Comparison of ENCODE assay signal across 1 cellular context in genomic region chr2:30801821-30802455, GRCh38.
TF ChIP-seq lines count a peak whose summit lies in the region.

No MANE protein-coding gene starts in this region.

TF ChIP-seq in IMR-90, 13 proteins besides CTCF, POLR2A, EP300 and RAD21:
- no peak for TF ChIP-seq MAZ (IDR thresholded peaks at IDR 0.05; ENCODE audit: borderline replicate concordance, low read depth, low read length)
- no peak for TF ChIP-seq NFE2L2 (IDR thresholded peaks at IDR 0.05; ENCODE audit: low read depth, low read length)
- no peak for TF ChIP-seq BHLHE40 (IDR thresholded peaks at IDR 0.05; ENCODE audit: low read depth, low read length)
- no peak for TF ChIP-seq MXI1 (IDR thresholded peaks at IDR 0.05; ENCODE audit: borderline replicate concordance, low read depth, low read length)
- TF ChIP-seq SMC3 (IDR thresholded peaks at IDR 0.05; ENCODE audit: low read depth, low read length): no peak
- no peak for TF ChIP-seq FOS (IDR thresholded peaks at IDR 0.05; ENCODE audit: low read depth, low read length)
- TF ChIP-seq RFX5 (IDR thresholded peaks at IDR 0.05; ENCODE audit: low read depth, low read length): no peak
- TF ChIP-seq, protein P1, sequence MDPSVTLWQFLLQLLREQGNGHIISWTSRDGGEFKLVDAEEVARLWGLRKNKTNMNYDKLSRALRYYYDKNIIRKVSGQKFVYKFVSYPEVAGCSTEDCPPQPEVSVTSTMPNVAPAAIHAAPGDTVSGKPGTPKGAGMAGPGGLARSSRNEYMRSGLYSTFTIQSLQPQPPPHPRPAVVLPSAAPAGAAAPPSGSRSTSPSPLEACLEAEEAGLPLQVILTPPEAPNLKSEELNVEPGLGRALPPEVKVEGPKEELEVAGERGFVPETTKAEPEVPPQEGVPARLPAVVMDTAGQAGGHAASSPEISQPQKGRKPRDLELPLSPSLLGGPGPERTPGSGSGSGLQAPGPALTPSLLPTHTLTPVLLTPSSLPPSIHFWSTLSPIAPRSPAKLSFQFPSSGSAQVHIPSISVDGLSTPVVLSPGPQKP (IDR thresholded peaks at IDR 0.05; ENCODE audit: borderline replicate concordance, low read depth, low read length): no peak
- TF ChIP-seq CEBPB (IDR thresholded peaks at IDR 0.05; ENCODE audit: low read depth, low read length): no peak
- no peak for TF ChIP-seq CHD1 (IDR thresholded peaks at IDR 0.05; ENCODE audit: low read depth, low read length)
- no peak for TF ChIP-seq USF2 (IDR thresholded peaks at IDR 0.05; ENCODE audit: low read depth, low read length)
- no peak for TF ChIP-seq MAFK (IDR thresholded peaks at IDR 0.05; ENCODE audit: low read depth, low read length)
- TF ChIP-seq RCOR1 (IDR thresholded peaks at IDR 0.05; ENCODE audit: insufficient replicate concordance, low read length): no peak
